In the genomic region with DNA sequence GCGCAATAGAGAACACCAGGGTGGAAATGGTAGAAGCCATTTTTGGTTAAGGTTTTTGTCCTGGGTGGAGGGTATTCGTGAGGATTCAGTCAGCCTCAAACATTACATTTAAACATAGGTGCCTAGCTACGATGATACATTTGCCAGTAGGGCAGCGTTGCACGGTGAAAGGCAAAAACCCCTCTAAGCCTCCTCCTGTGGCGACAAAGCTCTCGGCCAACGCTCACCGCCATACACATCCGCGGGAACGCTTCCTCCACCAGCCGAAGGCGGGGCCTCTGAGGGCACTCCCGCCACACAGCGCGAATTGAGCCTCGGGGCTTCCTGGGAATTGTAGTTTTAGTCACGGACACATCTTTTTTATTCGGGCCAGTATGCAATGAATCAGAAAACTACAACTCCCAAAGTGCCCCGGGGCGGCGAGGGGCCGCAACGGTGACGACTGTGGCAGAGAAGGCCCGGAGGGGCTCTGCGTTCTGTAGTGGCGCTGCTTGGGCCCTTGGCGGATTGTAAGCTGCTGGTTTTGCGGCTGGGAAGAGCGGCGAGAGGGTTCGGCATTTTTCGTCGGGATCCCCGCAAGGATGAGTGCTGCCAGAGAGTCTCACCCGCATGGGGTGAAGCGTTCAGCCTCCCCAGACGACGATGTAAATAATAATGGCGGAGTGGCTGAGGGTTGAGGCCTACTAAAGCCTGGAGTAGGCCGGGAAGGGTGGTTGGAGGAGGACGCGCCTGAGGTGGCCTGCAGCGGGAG, we compare ENCODE assay signal across 8 cellular contexts. TPM values are rescaled to one million over a fixed set of nuclear protein-coding genes. Genes with fewer than 3 reads are reported as not detected.
A peak's percentile ranks its signal among the peaks of the same experiment; 100 is the strongest.
DNase-seq lines count a peak whose midpoint lies in the region; ATAC-seq and TF ChIP-seq lines count a peak whose summit lies in the region.

A gene (plus strand): TSS at position 450 of the 751 bp plus-strand sequence. CDS start 132 bp downstream, at position 582.

- POLR2A ChIA-PET in PC-3 (lab: Charles Lee; ENCODE audit: unreplicated experiment): no interaction called here

- intact Hi-C loops in PC-3 (cut with micrococcal nuclease) (no loop called here), mucosa of descending colon (cut with DNase I, micrococcal nuclease) (no loop called here)

- H3K9me3 ChIP-seq in PC-3 (ENCODE audit: low read length): no peaks in the 10 kb centered on the region
- H3K9me3 ChIP-seq in mucosa of descending colon: no peaks in the 10 kb centered on the region

- TF ChIP-seq RAD21 in Ishikawa (IDR thresholded peaks at IDR 0.05; ENCODE audit: low read depth): no peak

- DNase-seq in DMS114 treated with DMSO at 0.1 percent for 48 hours (lab: John Stamatoyannopoulos, UW; ENCODE audit: unreplicated experiment): peak; percentile 87
- DNase-seq in PC-3: peak; percentile 96
- peak; percentile 89 for DNase-seq in activated T-cell treated with anti-CD3 and anti-CD28 coated beads for 48 hours (ENCODE audit: low read depth)
- DNase-seq in epithelial cell of prostate (ENCODE audit: low read depth, low spot score): peak; percentile 75
- DNase-seq in mucosa of descending colon: peak; percentile 95 to 98 (median 95)
- DNase-seq in stimulated activated CD8-positive, alpha-beta memory T cell treated with anti-CD3 and anti-CD28 coated beads, Interleukin-4, amount 100 ng/mL, for 24 hours (ENCODE audit: low read depth): peak; percentile 90

- CTCF ChIA-PET in PC-3 (lab: Charles Lee): no interaction called here

- H3K4me2 ChIP-seq in PC-3 (ENCODE audit: low read length): peak within 1 kb of the TSS; percentile 91

- peak within 1 kb of the TSS; percentile 99 for H3K9ac ChIP-seq in PC-3 (ENCODE audit: low read length)

- H3K4me3 ChIP-seq in PC-3 (ENCODE audit: low read length): peak within 1 kb of the TSS; percentile 90
- H3K4me3 ChIP-seq in mucosa of descending colon: peak within 1 kb of the TSS; percentile 59

- TF ChIP-seq CTCF in PC-3 (conservative IDR thresholded peaks at IDR 0.05; ENCODE audit: low read depth, low read length): no peak
- TF ChIP-seq CTCF in mucosa of descending colon (IDR thresholded peaks at IDR 0.05): no peak

- H3K27me3 ChIP-seq in PC-3 (ENCODE audit: low read length): no peaks in the 10 kb centered on the region

- peak within 1 kb of the TSS; percentile 64 for H3K27ac ChIP-seq in PC-3 (ENCODE audit: low read length)
- H3K27ac ChIP-seq in epithelial cell of prostate: peak within 1 kb of the TSS; percentile 58

- ATAC-seq in GM21576 (IDR thresholded peaks at IDR 0.05; ENCODE audit: unreplicated experiment): peak; percentile 98
- ATAC-seq in PC-3: peak; percentile 96
- ATAC-seq in mucosa of descending colon: peak; percentile 98

- peaks cover 23% of the 10 kb centered on the region for H4K20me1 ChIP-seq in PC-3 (ENCODE audit: low read length)

- no peaks in the 10 kb centered on the region for H3F3A ChIP-seq in PC-3 (ENCODE audit: low read length, unreplicated experiment)

- peak within 1 kb of the TSS; percentile 89 for H2AFZ ChIP-seq in PC-3 (ENCODE audit: low read length)

- no peaks in the 10 kb centered on the region; the same call in 1 of the 2 replicates for H3K4me1 ChIP-seq in PC-3 (ENCODE audit: insufficient read depth, low read length)
- peaks cover 11% of the 10 kb centered on the region for H3K4me1 ChIP-seq in mucosa of descending colon (ENCODE audit: low read depth)

- H3K79me2 ChIP-seq in PC-3 (ENCODE audit: low read length): peaks cover 50% of the 10 kb centered on the region

- H3K9me2 ChIP-seq in PC-3 (replicated peaks; ENCODE audit: low read length): no peaks in the 10 kb centered on the region

- H3K36me3 ChIP-seq in PC-3 (ENCODE audit: low read depth, low read length): no peaks in the 10 kb centered on the region
- no peaks in the 10 kb centered on the region for H3K36me3 ChIP-seq in mucosa of descending colon (ENCODE audit: low read depth)

- peak; percentile 13; the same call in 1 of the 2 replicates for TF ChIP-seq EP300 in Ishikawa (IDR thresholded peaks at IDR 0.05; ENCODE audit: borderline replicate concordance)

- BruUV-seq in PC-3 (replicated peaks; lab: Mats Ljungman, UMichigan): no TSS peak

TF ChIP-seq in Ishikawa, 13 proteins besides CTCF, POLR2A, EP300 and RAD21:
- TF ChIP-seq CREB1 (IDR thresholded peaks at IDR 0.05; ENCODE audit: low read depth) (peak; percentile 85), TCF12 (IDR thresholded peaks at IDR 0.05; ENCODE audit: low read depth) (peak; percentile 24), ZBTB7A (IDR thresholded peaks at IDR 0.05; ENCODE audit: low read depth) (0 out of 2 replicates have a peak, but pooled peaks have one; percentile 23), TEAD4 (IDR thresholded peaks at IDR 0.05) (no peak), TAF1 (IDR thresholded peaks at IDR 0.05; ENCODE audit: low read depth) (peak; percentile 81), CEBPB (IDR thresholded peaks at IDR 0.05) (no peak), NFIC (IDR thresholded peaks at IDR 0.05) (no peak), EGR1 (IDR thresholded peaks at IDR 0.05) (no peak), FOXM1 (IDR thresholded peaks at IDR 0.05; ENCODE audit: borderline replicate concordance, low read depth) (no peak), YY1 (IDR thresholded peaks at IDR 0.05; ENCODE audit: low read depth) (peak; percentile 89)
- TF ChIP-seq, protein P1, sequence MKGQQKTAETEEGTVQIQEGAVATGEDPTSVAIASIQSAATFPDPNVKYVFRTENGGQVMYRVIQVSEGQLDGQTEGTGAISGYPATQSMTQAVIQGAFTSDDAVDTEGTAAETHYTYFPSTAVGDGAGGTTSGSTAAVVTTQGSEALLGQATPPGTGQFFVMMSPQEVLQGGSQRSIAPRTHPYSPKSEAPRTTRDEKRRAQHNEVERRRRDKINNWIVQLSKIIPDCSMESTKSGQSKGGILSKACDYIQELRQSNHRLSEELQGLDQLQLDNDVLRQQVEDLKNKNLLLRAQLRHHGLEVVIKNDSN (IDR thresholded peaks at IDR 0.05): no peak
- TF ChIP-seq, protein P2, sequence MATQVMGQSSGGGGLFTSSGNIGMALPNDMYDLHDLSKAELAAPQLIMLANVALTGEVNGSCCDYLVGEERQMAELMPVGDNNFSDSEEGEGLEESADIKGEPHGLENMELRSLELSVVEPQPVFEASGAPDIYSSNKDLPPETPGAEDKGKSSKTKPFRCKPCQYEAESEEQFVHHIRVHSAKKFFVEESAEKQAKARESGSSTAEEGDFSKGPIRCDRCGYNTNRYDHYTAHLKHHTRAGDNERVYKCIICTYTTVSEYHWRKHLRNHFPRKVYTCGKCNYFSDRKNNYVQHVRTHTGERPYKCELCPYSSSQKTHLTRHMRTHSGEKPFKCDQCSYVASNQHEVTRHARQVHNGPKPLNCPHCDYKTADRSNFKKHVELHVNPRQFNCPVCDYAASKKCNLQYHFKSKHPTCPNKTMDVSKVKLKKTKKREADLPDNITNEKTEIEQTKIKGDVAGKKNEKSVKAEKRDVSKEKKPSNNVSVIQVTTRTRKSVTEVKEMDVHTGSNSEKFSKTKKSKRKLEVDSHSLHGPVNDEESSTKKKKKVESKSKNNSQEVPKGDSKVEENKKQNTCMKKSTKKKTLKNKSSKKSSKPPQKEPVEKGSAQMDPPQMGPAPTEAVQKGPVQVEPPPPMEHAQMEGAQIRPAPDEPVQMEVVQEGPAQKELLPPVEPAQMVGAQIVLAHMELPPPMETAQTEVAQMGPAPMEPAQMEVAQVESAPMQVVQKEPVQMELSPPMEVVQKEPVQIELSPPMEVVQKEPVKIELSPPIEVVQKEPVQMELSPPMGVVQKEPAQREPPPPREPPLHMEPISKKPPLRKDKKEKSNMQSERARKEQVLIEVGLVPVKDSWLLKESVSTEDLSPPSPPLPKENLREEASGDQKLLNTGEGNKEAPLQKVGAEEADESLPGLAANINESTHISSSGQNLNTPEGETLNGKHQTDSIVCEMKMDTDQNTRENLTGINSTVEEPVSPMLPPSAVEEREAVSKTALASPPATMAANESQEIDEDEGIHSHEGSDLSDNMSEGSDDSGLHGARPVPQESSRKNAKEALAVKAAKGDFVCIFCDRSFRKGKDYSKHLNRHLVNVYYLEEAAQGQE (IDR thresholded peaks at IDR 0.05; ENCODE audit: low read depth): no peak
- TF ChIP-seq, protein P3, sequence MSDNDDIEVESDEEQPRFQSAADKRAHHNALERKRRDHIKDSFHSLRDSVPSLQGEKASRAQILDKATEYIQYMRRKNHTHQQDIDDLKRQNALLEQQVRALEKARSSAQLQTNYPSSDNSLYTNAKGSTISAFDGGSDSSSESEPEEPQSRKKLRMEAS (IDR thresholded peaks at IDR 0.05): peak; percentile 10; the same call in 1 of the 2 replicates

RNA-seq across cellular contexts. Expression of the gene that starts here (rescaled TPM):
- total RNA-seq in PC-3 (2014; rRNA removed) (157 and 181 TPM in 2 replicates), mucosa of descending colon (100 to 1,000 TPM in 1 of 3 donors, 10 to 100 TPM in 2; 63.6 to 124 (median 65.5) TPM)

Comparison
In these comparisons a context has a peak if more than half of its experiments do, and no peak if none do; other contexts are left out.
1. Peak in every context shown above with its lines: DNase-seq, ATAC-seq, H3K4me3 ChIP-seq and H3K27ac ChIP-seq.